10 cellular contexts compared by ENCODE assay signal in genomic region chr5:54533541-54534179, GRCh38. TPM values are rescaled to one million over a fixed set of nuclear protein-coding genes. Genes with fewer than 3 reads are reported as not detected.
DNase-seq lines count a peak whose midpoint lies in the region; TF ChIP-seq lines count a peak whose summit lies in the region.
"Had no signal": no experiment of that assay in that cellular context is flagged by ENCODE, and none has a peak within 500 bp of the region (broad histone marks: within the 10 kb centered on the region; RNA-seq: fewer than 3 reads in every experiment).

No MANE protein-coding gene starts in this region.

- no peak for DNase-seq in Caco-2
- DNase-seq in cardiac fibroblast (ENCODE audit: low read depth in 2 of 2) = peak; percentile 37 to 56
- peak; percentile 23 for DNase-seq in iPS-NIHi11 (ENCODE audit: low spot score)
- DNase-seq in activated gamma-delta T cell (lab: John Stamatoyannopoulos, UW) = no peak
- DNase-seq in activated CD8-positive, alpha-beta memory T cell treated with anti-CD3 and anti-CD28 coated beads for 24 hours = no peak
- DNase-seq in stimulated activated CD4-positive, alpha-beta T cell treated with anti-CD3 and anti-CD28 coated beads, Interleukin-15, amount 100 ng/mL, for 24 hours = no peak
- DNase-seq in NCI-H2107 (lab: John Stamatoyannopoulos, UW) = no peak
- DNase-seq: AML-193 had no signal

- H3K36me3 ChIP-seq in Caco-2 (ENCODE audit: control insufficient read depth, insufficient read depth, low read length) (no peaks in the 10 kb centered on the region), rectal smooth muscle tissue (ENCODE audit: control insufficient read depth, insufficient read depth, low read length) (no peaks in the 10 kb centered on the region)

- H3K9me3 Mint-ChIP-seq in Caco-2 (ENCODE audit: unreplicated experiment) = no peaks in the 10 kb centered on the region

- H3K4me1 ChIP-seq in Caco-2 (no peaks in the 10 kb centered on the region), rectal smooth muscle tissue (ENCODE audit: control insufficient read depth, insufficient read depth, low read length) (peaks cover 13% of the 10 kb centered on the region)

- peaks cover 12% of the 10 kb centered on the region for H3K4me1 Mint-ChIP-seq in Caco-2 (ENCODE audit: low read depth, unreplicated experiment)

- no peaks in the 10 kb centered on the region for H3K27me3 Mint-ChIP-seq in Caco-2 (ENCODE audit: insufficient read depth, unreplicated experiment)

- CTCF ChIA-PET in Caco-2 (lab: Charles Lee) = no interaction called here

- no peaks in the 10 kb centered on the region for H3K27me3 ChIP-seq in Caco-2 (replicated peaks; ENCODE audit: control insufficient read depth, insufficient read depth, low read length)
- H3K27me3 ChIP-seq in rectal smooth muscle tissue (ENCODE audit: control insufficient read depth, insufficient read depth, low read length) = no peaks in the 10 kb centered on the region

- TF ChIP-seq CTCF in Caco-2 (IDR thresholded peaks at IDR 0.05; ENCODE audit: insufficient read depth in 1 of 2, low read depth in 1 of 2, low read length in 1 of 2, severe bottlenecking in 1 of 2, unreplicated experiment in 1 of 2) (no peak), cardiac fibroblast (IDR thresholded peaks at IDR 0.05; ENCODE audit: low read depth, low read length) (no peak)

- peak overlapping the region; percentile 77 for H3K27ac ChIP-seq in rectal smooth muscle tissue (ENCODE audit: low read depth, low read length)

- H3K27ac Mint-ChIP-seq in Caco-2 (ENCODE audit: unreplicated experiment) = peak overlapping the region; percentile 62

- no peak overlapping the region for H3K4me3 Mint-ChIP-seq in Caco-2 (ENCODE audit: unreplicated experiment)

- no peak overlapping the region for H3K9ac ChIP-seq in rectal smooth muscle tissue (ENCODE audit: low read length)

- H3K36me3 Mint-ChIP-seq in Caco-2 (ENCODE audit: insufficient read depth, unreplicated experiment) = no peaks in the 10 kb centered on the region

- intact Hi-C loops in Caco-2 (cut with micrococcal nuclease; ENCODE audit: unreplicated experiment) = no loop called here

- H3K4me3 ChIP-seq in Caco-2 (ENCODE audit: low read depth, low read length) (no peak overlapping the region), cardiac fibroblast (replicated peaks in 1 of 2; ENCODE audit: low read depth in 2 of 2, low read length in 2 of 2) (no peak overlapping the region), rectal smooth muscle tissue (ENCODE audit: low read length) (no peak overlapping the region)
- H3K4me3 ChIP-seq: K562 had no signal

- no peaks in the 10 kb centered on the region for H3K9me3 ChIP-seq in Caco-2

- POLR2A ChIA-PET in Caco-2 (lab: Charles Lee) = no interaction called here

- no TSS peak for BruUV-seq in Caco-2 (replicated peaks; lab: Mats Ljungman, UMichigan)

RNA-seq across cellular contexts. Expression of gene SNX18, which starts 16.1 kb away (rescaled TPM):
- 25.0 and 28.0 TPM in 2 replicates for total RNA-seq in Caco-2 (2022)

Comparison
In these comparisons a context has a peak if more than half of its experiments do, and no peak if none do; other contexts are left out.
1. DNase-seq: peak in cardiac fibroblast (2 of 2) and iPS-NIHi11 (single experiment); none in Caco-2 (0 of 2), activated gamma-delta T cell (single experiment), activated CD8-positive, alpha-beta memory T cell treated with anti-CD3 and anti-CD28 coated beads for 24 hours (single experiment), stimulated activated CD4-positive, alpha-beta T cell treated with anti-CD3 and anti-CD28 coated beads, Interleukin-15, amount 100 ng/mL, for 24 hours (single experiment) and NCI-H2107 (single experiment).